In genomic region chr9:127197186-127197860, GRCh38 we compare ENCODE assay signal across 25 cellular contexts.
DNase-seq lines count a peak whose midpoint lies in the region; ATAC-seq and TF ChIP-seq lines count a peak whose summit lies in the region.
"Had no signal": no experiment of that assay in that cellular context is flagged by ENCODE, and none has a peak within 500 bp of the region (broad histone marks: within the 10 kb centered on the region; RNA-seq: fewer than 3 reads in every experiment).

No MANE protein-coding gene starts in this region.

- no peaks in the 10 kb centered on the region for H3K36me3 ChIP-seq in CD4-positive, CD25-positive, alpha-beta regulatory T cell (ENCODE audit: control insufficient read depth, insufficient read depth, low read length)
- no peaks in the 10 kb centered on the region for H3K36me3 ChIP-seq in mesenchymal stem cell (ENCODE audit: control insufficient read depth in 1 of 2, insufficient read depth in 2 of 2, low read depth in 1 of 2, low read length in 2 of 2)
- peaks cover 0 to 2% (median 0%) of the 10 kb centered on the region in 3 donors for H3K36me3 ChIP-seq in skeletal muscle tissue (ENCODE audit: control insufficient read depth in 3 of 3, insufficient read depth in 3 of 3, low read length in 3 of 3)
- H3K36me3 ChIP-seq: suprapubic skin had no signal

- H4K91ac ChIP-seq in mesenchymal stem cell (ENCODE audit: low read length): no peak overlapping the region

- no peaks in the 10 kb centered on the region for H3K79me1 ChIP-seq in mesenchymal stem cell (replicated peaks; ENCODE audit: low read length, poor library complexity, severe bottlenecking)

- H3K4me3 Mint-ChIP-seq in CD4-positive, CD25-positive, alpha-beta regulatory T cell: no peak overlapping the region
- H3K4me3 Mint-ChIP-seq: CD8-positive, alpha-beta memory T cell; stimulated activated memory B cell treated with anti-CD40 and anti-IgM and Interleukin-4, amounts not matched to agents 10 μg/mL and 1 μg/mL and 100 μg/mL, for 72 hours had no signal

- H3K23ac ChIP-seq in mesenchymal stem cell (ENCODE audit: low read length in 2 of 2): no peak overlapping the region

- H3K9me3 Mint-ChIP-seq in CD4-positive, CD25-positive, alpha-beta regulatory T cell: no peaks in the 10 kb centered on the region
- H3K9me3 Mint-ChIP-seq: CD8-positive, alpha-beta memory T cell; stimulated activated memory B cell treated with anti-CD40 and anti-IgM and Interleukin-4, amounts not matched to agents 10 μg/mL and 1 μg/mL and 100 μg/mL, for 72 hours had no signal

- H3K9ac ChIP-seq in mesenchymal stem cell (ENCODE audit: low read length) (peak overlapping the region; percentile 60), skeletal muscle tissue (ENCODE audit: low read depth in 1 of 3, low read length in 3 of 3) (peak overlapping the region in 1 of 3 donors; percentile 54)

- no peak overlapping the region for H2BK5ac ChIP-seq in mesenchymal stem cell (ENCODE audit: low read depth, low read length, poor library complexity, severe bottlenecking)

- H2BK15ac ChIP-seq in mesenchymal stem cell (ENCODE audit: low read depth, poor library complexity, severe bottlenecking): no peak overlapping the region

- no peak overlapping the region for H3K4me2 ChIP-seq in mesenchymal stem cell (ENCODE audit: low read length, poor library complexity, severe bottlenecking)

- peaks cover 0 to 12% (median 4%) of the 10 kb centered on the region in 4 donors for H3K4me1 Mint-ChIP-seq in CD4-positive, CD25-positive, alpha-beta regulatory T cell

- no peaks in the 10 kb centered on the region for H3K9me3 ChIP-seq in CD4-positive, CD25-positive, alpha-beta regulatory T cell (ENCODE audit: control insufficient read depth in 2 of 2, low read length in 2 of 2)
- H3K9me3 ChIP-seq in mesenchymal stem cell (ENCODE audit: control insufficient read depth, low read length): no peaks in the 10 kb centered on the region
- H3K9me3 ChIP-seq in skeletal muscle tissue (ENCODE audit: control insufficient read depth in 3 of 3, low read length in 3 of 3): no peaks in the 10 kb centered on the region
- H3K9me3 ChIP-seq: suprapubic skin had no signal

- H3K27me3 Mint-ChIP-seq in CD4-positive, CD25-positive, alpha-beta regulatory T cell: no peaks in the 10 kb centered on the region
- H3K27me3 Mint-ChIP-seq: stimulated activated memory B cell treated with anti-CD40 and anti-IgM and Interleukin-4, amounts not matched to agents 10 μg/mL and 1 μg/mL and 100 μg/mL, for 72 hours had no signal

- no peak overlapping the region for H4K8ac ChIP-seq in mesenchymal stem cell (ENCODE audit: low read length)

- DNase-seq in CD4-positive, CD25-positive, alpha-beta regulatory T cell: no peak
- peak; percentile 44 for DNase-seq in fibroblast of villous mesenchyme (ENCODE audit: low read depth)
- DNase-seq in mesenchymal stem cell: peak; percentile 34
- DNase-seq in NCI-H2029 treated with DMSO at 0.1 percent for 48 hours (lab: John Stamatoyannopoulos, UW): no peak
- DNase-seq in NCI-H524 treated with DMSO at 0.1 percent for 48 hours (lab: John Stamatoyannopoulos, UW): no peak
- DNase-seq: activated CD4-positive, alpha-beta T cell treated with anti-CD3 and anti-CD28 coated beads for 4 hours; activated CD8-positive, alpha-beta memory T cell treated with anti-CD3 and anti-CD28 coated beads for 24 hours; activated gamma-delta T cell; AML-193; CD8-positive, alpha-beta memory T cell; GOT3; kidney glomerular epithelial cell; NCI-H1092; NCI-H1930; NCI-H526; NK-92 treated with Interleukin-12 subunit alpha and Interleukin-12 subunit beta, amount 100 ng/mL, for 24 hours; PC-3; SHP77 treated with DMSO at 0.1 percent for 48 hours; stimulated activated CD4-positive, alpha-beta T cell treated with anti-CD3 and anti-CD28 coated beads, Interleukin-12 subunit alpha, Interleukin-12 subunit beta, amount 100 ng/mL, for 4 hours; stimulated activated CD4-positive, alpha-beta T cell treated with anti-CD3 and anti-CD28 coated beads, Interleukin-4, amount 100 ng/mL, for 24 hours had no signal

- no peak overlapping the region for H2BK120ac ChIP-seq in mesenchymal stem cell (ENCODE audit: low read depth, low read length)

- H2AFZ ChIP-seq in mesenchymal stem cell (ENCODE audit: low read depth, low read length): no peak overlapping the region

- H3K27ac Mint-ChIP-seq in CD4-positive, CD25-positive, alpha-beta regulatory T cell: peak overlapping the region in 2 of 3 donors; percentile 36 to 56
- H3K27ac Mint-ChIP-seq: CD8-positive, alpha-beta memory T cell had no signal

- no peak overlapping the region for H2AK5ac ChIP-seq in mesenchymal stem cell (ENCODE audit: low read length, severe bottlenecking)

- H3K27me3 ChIP-seq in CD4-positive, CD25-positive, alpha-beta regulatory T cell (ENCODE audit: control insufficient read depth, insufficient read depth, low read length): no peaks in the 10 kb centered on the region
- H3K27me3 ChIP-seq in mesenchymal stem cell (ENCODE audit: control insufficient read depth in 1 of 2, insufficient read depth in 1 of 2, low read length in 2 of 2) (peaks cover 14 to 15% of the 10 kb centered on the region in 2 experiments), skeletal muscle tissue (ENCODE audit: control insufficient read depth in 3 of 3, insufficient read depth in 3 of 3, low read length in 3 of 3) (no peaks in the 10 kb centered on the region)
- H3K27me3 ChIP-seq: suprapubic skin had no signal

- no peaks in the 10 kb centered on the region for H3K36me3 Mint-ChIP-seq in CD4-positive, CD25-positive, alpha-beta regulatory T cell

- ATAC-seq in CD4-positive, CD25-positive, alpha-beta regulatory T cell (ENCODE audit: low read depth in 2 of 2): no peak
- ATAC-seq in HG03108 (IDR thresholded peaks at IDR 0.05; ENCODE audit: unreplicated experiment): no peak
- ATAC-seq in HG02970 (IDR thresholded peaks at IDR 0.05; ENCODE audit: low FRiP score, unreplicated experiment): no peak
- ATAC-seq: PC-3; stimulated activated memory B cell treated with anti-CD40 and anti-IgM and Interleukin-4, amounts not matched to agents 10 μg/mL and 1 μg/mL and 100 μg/mL, for 72 hours had no signal

- peaks cover 7% of the 10 kb centered on the region for H3K4me1 ChIP-seq in CD4-positive, CD25-positive, alpha-beta regulatory T cell (ENCODE audit: control insufficient read depth, insufficient read depth, low read length, poor library complexity, severe bottlenecking)
- peaks cover 3% of the 10 kb centered on the region for H3K4me1 ChIP-seq in mesenchymal stem cell (ENCODE audit: control insufficient read depth, insufficient read depth, low read depth, low read length)
- H3K4me1 ChIP-seq in skeletal muscle tissue (ENCODE audit: control insufficient read depth in 3 of 3, insufficient read depth in 3 of 3, low read length in 3 of 3): peaks cover 40 to 45% (median 45%) of the 10 kb centered on the region in 3 donors

- 88% methylated on average over 13 of the region's 13 CpGs for WGBS in mesenchymal stem cell

- peak overlapping the region in 1 of 2 experiments; percentile 35 for H3K18ac ChIP-seq in mesenchymal stem cell (ENCODE audit: low read depth in 1 of 2, low read length in 2 of 2)

- no peak overlapping the region for H3K4ac ChIP-seq in mesenchymal stem cell (ENCODE audit: low read depth in 1 of 2, low read length in 2 of 2)

- no peak for TF ChIP-seq CTCF in fibroblast of villous mesenchyme (IDR thresholded peaks at IDR 0.05; ENCODE audit: insufficient read depth, low read depth, low read length)

- H3K4me3 ChIP-seq in CD4-positive, CD25-positive, alpha-beta regulatory T cell (ENCODE audit: low read depth, low read length): no peak overlapping the region
- no peak overlapping the region for H3K4me3 ChIP-seq in fibroblast of villous mesenchyme (ENCODE audit: low read depth, low read length)
- no peak overlapping the region for H3K4me3 ChIP-seq in mesenchymal stem cell (ENCODE audit: insufficient read depth in 1 of 2, low read depth in 1 of 2, low read length in 2 of 2)
- no peak overlapping the region for H3K4me3 ChIP-seq in skeletal muscle tissue (ENCODE audit: low read length in 3 of 3)
- H3K4me3 ChIP-seq: suprapubic skin had no signal

- H2BK12ac ChIP-seq in mesenchymal stem cell (ENCODE audit: low read length in 2 of 2): peak overlapping the region in 1 of 2 experiments; percentile 70

- H3K27ac ChIP-seq in CD4-positive, CD25-positive, alpha-beta regulatory T cell (ENCODE audit: insufficient read depth, low read length, poor library complexity, severe bottlenecking): no peak overlapping the region
- H3K27ac ChIP-seq in mesenchymal stem cell (ENCODE audit: low read length, poor library complexity, severe bottlenecking) (no peak overlapping the region), skeletal muscle tissue (ENCODE audit: low read depth, low read length) (peak overlapping the region; percentile 58)
- H3K27ac ChIP-seq: suprapubic skin had no signal

- peak overlapping the region in 1 of 2 experiments; percentile 20 for H3K14ac ChIP-seq in mesenchymal stem cell (ENCODE audit: low read length in 2 of 2)

Comparison
In these comparisons a context has a peak if more than half of its experiments do, and no peak if none do; other contexts are left out.
1. DNase-seq: peak in fibroblast of villous mesenchyme (single experiment) and mesenchymal stem cell (single experiment); none in CD4-positive, CD25-positive, alpha-beta regulatory T cell (0 of 3), NCI-H2029 treated with DMSO at 0.1 percent for 48 hours (single experiment) and NCI-H524 treated with DMSO at 0.1 percent for 48 hours (single experiment).